In genomic region chr6:73516712-73517489, GRCh38 we compare ENCODE assay signal across 8 cellular contexts. TPM values are rescaled to one million over a fixed set of nuclear protein-coding genes. Genes with fewer than 3 reads are reported as not detected.
DNase-seq lines count a peak whose midpoint lies in the region; ATAC-seq and TF ChIP-seq lines count a peak whose summit lies in the region.

No MANE protein-coding gene starts in this region.

- intact Hi-C loops in left ventricle myocardium inferior (cut with micrococcal nuclease) = loop anchor here (5.0 kb wide), 1 partner anchor 90 kb away; no protein-coding TSS in a partner anchor
- intact Hi-C loops in left ventricle myocardium superior (cut with micrococcal nuclease) = loop anchor here (5.0 kb wide), 1 partner anchor 95 kb away; no protein-coding TSS in a partner anchor
- intact Hi-C loops in activated CD4-positive, alpha-beta memory T cell treated with anti-CD3 and anti-CD28 coated beads for 36 hours (cut with micrococcal nuclease) = no loop called here
- intact Hi-C loops in vagina (cut with DNase I) = no loop called here
- intact Hi-C loops in posterior cingulate gyrus (cut with DNase I) = no loop called here

- peak overlapping the region; percentile 98 for H3K4me3 Mint-ChIP-seq in activated CD4-positive, alpha-beta memory T cell treated with anti-CD3 and anti-CD28 coated beads for 36 hours

- H3K36me3 Mint-ChIP-seq in activated CD4-positive, alpha-beta memory T cell treated with anti-CD3 and anti-CD28 coated beads for 36 hours = peaks cover 59% of the 10 kb centered on the region

- no peak for ATAC-seq in left ventricle myocardium superior

- H3K9ac ChIP-seq in iPS-15b (ENCODE audit: low read depth, low read length) = peak overlapping the region; percentile 26

- H3K4me1 ChIP-seq in left ventricle myocardium inferior (peaks cover 59% of the 10 kb centered on the region), iPS-15b (ENCODE audit: control insufficient read depth, insufficient read depth, low read length) (no peaks in the 10 kb centered on the region), vagina (peaks cover 48% of the 10 kb centered on the region)

- H3K9me3 Mint-ChIP-seq in activated CD4-positive, alpha-beta memory T cell treated with anti-CD3 and anti-CD28 coated beads for 36 hours = no peaks in the 10 kb centered on the region

- H3K27ac Mint-ChIP-seq in activated CD4-positive, alpha-beta memory T cell treated with anti-CD3 and anti-CD28 coated beads for 36 hours = peak overlapping the region; percentile 87

- POLR2A ChIA-PET in activated CD4-positive, alpha-beta memory T cell treated with anti-CD3 and anti-CD28 coated beads for 36 hours (lab: Charles Lee) = interaction anchor here (0.9 to 6.5 kb wide), 6 partner anchors 54 to 136 kb away, joined by 3 to 82 read pairs (median 22); partner anchors contain the start of genes CGAS and MTO1

- H3K36me3 ChIP-seq in left ventricle myocardium inferior (peaks cover 38% of the 10 kb centered on the region), iPS-15b (ENCODE audit: control insufficient read depth, insufficient read depth, low read length) (peaks cover 40% of the 10 kb centered on the region), vagina (peaks cover 4 to 46% of the 10 kb centered on the region in 2 donors)

- peaks cover 17% of the 10 kb centered on the region for H3K27me3 Mint-ChIP-seq in activated CD4-positive, alpha-beta memory T cell treated with anti-CD3 and anti-CD28 coated beads for 36 hours

- peaks cover 42% of the 10 kb centered on the region for H3K4me1 Mint-ChIP-seq in activated CD4-positive, alpha-beta memory T cell treated with anti-CD3 and anti-CD28 coated beads for 36 hours (ENCODE audit: low read depth)

- CTCF ChIA-PET in activated CD4-positive, alpha-beta memory T cell treated with anti-CD3 and anti-CD28 coated beads for 36 hours (lab: Charles Lee) = interaction anchor here (1.7 to 2.3 kb wide), 2 partner anchors 68 to 94 kb away, joined by 5 to 12 read pairs; no protein-coding TSS in a partner anchor

- H3K4me3 ChIP-seq in left ventricle myocardium inferior = peak overlapping the region; percentile 15
- peak overlapping the region; percentile 24 for H3K4me3 ChIP-seq in iPS-15b (ENCODE audit: low read depth, low read length)
- peak overlapping the region in 1 of 2 donors; percentile 10 for H3K4me3 ChIP-seq in vagina

- no peak overlapping the region for H3K27ac ChIP-seq in left ventricle myocardium inferior (replicated peaks)
- H3K27ac ChIP-seq in vagina = peak overlapping the region; percentile 54

- DNase-seq in left ventricle myocardium inferior (no peak), left ventricle myocardium superior (no peak), vagina (ENCODE audit: extremely low spot score in 2 of 2) (no peak), NCI-H128 (lab: John Stamatoyannopoulos, UW; ENCODE audit: unreplicated experiment) (no peak), NCI-H2081 (lab: John Stamatoyannopoulos, UW) (no peak), posterior cingulate gyrus (no peak)
- DNase-seq in activated CD4-positive, alpha-beta memory T cell treated with anti-CD3 and anti-CD28 coated beads for 36 hours = no peak

- H3K27me3 ChIP-seq in left ventricle myocardium inferior (ENCODE audit: low read depth) = peaks cover 27% of the 10 kb centered on the region
- no peaks in the 10 kb centered on the region for H3K27me3 ChIP-seq in iPS-15b (ENCODE audit: control insufficient read depth, insufficient read depth, low read length)
- no peaks in the 10 kb centered on the region for H3K27me3 ChIP-seq in vagina

- no peaks in the 10 kb centered on the region for H3K9me3 ChIP-seq in left ventricle myocardium inferior (replicated peaks)
- no peaks in the 10 kb centered on the region for H3K9me3 ChIP-seq in iPS-15b (ENCODE audit: control insufficient read depth, insufficient read depth, low read length)
- H3K9me3 ChIP-seq in vagina = no peaks in the 10 kb centered on the region

- TF ChIP-seq POLR2A in vagina (IDR thresholded peaks at IDR 0.05) = no peak

- TF ChIP-seq CTCF in left ventricle myocardium inferior (IDR thresholded peaks at IDR 0.05; ENCODE audit: borderline replicate concordance) (no peak), vagina (IDR thresholded peaks at IDR 0.05) (no peak)

RNA-seq across cellular contexts. Expression of gene EEF1A1, which starts 3.9 kb away (rescaled TPM):
- total RNA-seq in left ventricle myocardium inferior (1,882 TPM), left ventricle myocardium superior (1,360 TPM), vagina (8,108 TPM)
- total RNA-seq in activated CD4-positive, alpha-beta memory T cell treated with anti-CD3 and anti-CD28 coated beads for 36 hours = over 10,000 TPM; 16,691 to 17,144 TPM

RNA-seq across cellular contexts. Expression of gene MTO1, which starts 55.4 kb away (rescaled TPM):
- 30.4 TPM for total RNA-seq in left ventricle myocardium inferior
- 28.9 TPM for total RNA-seq in left ventricle myocardium superior
- 10 to 100 TPM; 40.7 to 47.7 TPM for total RNA-seq in activated CD4-positive, alpha-beta memory T cell treated with anti-CD3 and anti-CD28 coated beads for 36 hours
- total RNA-seq in vagina = 26.0 TPM

Comparison
In these comparisons a context has a peak if more than half of its experiments do, and no peak if none do; other contexts are left out.
1. intact Hi-C loops: an anchor here in left ventricle myocardium inferior (5.0 kb wide) and left ventricle myocardium superior (5.0 kb wide); none called in activated CD4-positive, alpha-beta memory T cell treated with anti-CD3 and anti-CD28 coated beads for 36 hours, vagina and posterior cingulate gyrus.